Comparison of ENCODE assay signal across 16 cellular contexts in the genomic region with DNA sequence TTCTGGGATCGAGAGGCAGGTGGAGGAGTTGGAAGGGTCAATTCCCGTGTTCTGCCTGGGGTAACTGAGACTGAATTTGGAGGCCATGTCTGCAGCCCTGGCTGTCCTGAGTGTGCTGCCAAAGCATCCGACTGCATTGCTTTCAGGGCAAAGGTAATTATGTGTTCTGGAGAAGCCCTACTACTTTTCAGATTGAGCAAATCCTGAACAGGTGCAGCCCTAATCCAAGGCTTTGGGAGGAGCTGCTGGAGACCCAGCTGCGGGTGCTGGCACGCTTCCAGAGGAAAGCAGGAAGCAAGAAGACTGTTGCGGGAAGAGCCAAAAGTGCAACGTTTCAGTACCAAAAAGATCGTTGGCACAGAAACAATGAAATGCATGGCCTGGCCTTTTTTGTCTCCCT.
A peak's percentile ranks its signal among the peaks of the same experiment; 100 is the strongest.
DNase-seq lines count a peak whose midpoint lies in the region; ATAC-seq, FAIRE-seq and TF ChIP-seq lines count a peak whose summit lies in the region.
"Had no signal": no experiment of that assay in that cellular context is flagged by ENCODE, and none has a peak within 500 bp of the region (broad histone marks: within the 10 kb centered on the region; RNA-seq: fewer than 3 reads in every experiment).

No MANE protein-coding gene starts in this region.

- no peaks in the 10 kb centered on the region for H3K9me3 ChIP-seq in body of pancreas
- no peaks in the 10 kb centered on the region for H3K9me3 ChIP-seq in small intestine (ENCODE audit: control insufficient read depth, low read depth)
- H3K9me3 ChIP-seq in left lung: no peaks in the 10 kb centered on the region
- H3K9me3 ChIP-seq in prostate gland: no peaks in the 10 kb centered on the region

- intact Hi-C loops in Right ventricle myocardium superior (cut with DNase I) (no loop called here), Right ventricle myocardium inferior (cut with DNase I) (no loop called here), body of pancreas (cut with DNase I) (no loop called here), left lung (cut with DNase I) (no loop called here), prostate gland (cut with DNase I) (no loop called here)

- ATAC-seq in Right ventricle myocardium superior (ENCODE audit: poor library complexity) (peak; percentile 15), Right ventricle myocardium inferior (no peak), body of pancreas (no peak), left lung (no peak)
- ATAC-seq: foreskin keratinocyte had no signal

- no peaks in the 10 kb centered on the region for H3K27me3 ChIP-seq in body of pancreas
- no peaks in the 10 kb centered on the region for H3K27me3 ChIP-seq in small intestine (ENCODE audit: control insufficient read depth in 2 of 2, insufficient read depth in 2 of 2, low read length in 2 of 2)
- H3K27me3 ChIP-seq in left lung: no peaks in the 10 kb centered on the region
- no peaks in the 10 kb centered on the region for H3K27me3 ChIP-seq in prostate gland (replicated peaks; ENCODE audit: insufficient read depth)
- H3K27me3 ChIP-seq: brain microvascular endothelial cell, foreskin keratinocyte had no signal

- H3K27ac ChIP-seq in body of pancreas (peak overlapping the region; percentile 46 to 86 (median 83)), small intestine (ENCODE audit: low read depth in 1 of 2, low read length in 1 of 2) (peak overlapping the region; percentile 34 to 56), left lung (no peak overlapping the region), prostate gland (no peak overlapping the region)
- H3K27ac ChIP-seq: brain microvascular endothelial cell, foreskin keratinocyte, parathyroid adenoma, SK-N-MC had no signal

- H3K4me3 ChIP-seq in body of pancreas: no peak overlapping the region
- no peak overlapping the region for H3K4me3 ChIP-seq in small intestine (ENCODE audit: low read depth in 1 of 2, low read length in 2 of 2)
- H3K4me3 ChIP-seq in left lung: no peak overlapping the region
- H3K4me3 ChIP-seq in prostate gland: no peak overlapping the region
- H3K4me3 ChIP-seq: SK-N-MC had no signal

- TF ChIP-seq CTCF in body of pancreas (IDR thresholded peaks at IDR 0.05) (no peak), left lung (IDR thresholded peaks at IDR 0.05) (no peak), prostate gland (IDR thresholded peaks at IDR 0.05) (no peak)

- no peak for FAIRE-seq in small intestine (lab: Jason Lieb, UNC)
- FAIRE-seq: G401.6 had no signal

- TF ChIP-seq POLR2A in body of pancreas (IDR thresholded peaks at IDR 0.05) (no peak), prostate gland (IDR thresholded peaks at IDR 0.05) (no peak)

- DNase-seq in Right ventricle myocardium superior (peak; percentile 50), Right ventricle myocardium inferior (ENCODE audit: missing footprints) (no peak), NCI-H1105 treated with DMSO at 0.1 percent for 48 hours (lab: John Stamatoyannopoulos, UW) (peak; percentile 73), body of pancreas (peak; percentile 67 to 83 (median 70)), small intestine (peak; percentile 69), left lung (no peak), AG08395 (ENCODE audit: low spot score) (no peak), prostate gland (ENCODE audit: low spot score) (no peak)
- DNase-seq: activated naive CD4-positive, alpha-beta T cell treated with anti-CD3 and anti-CD28 coated beads for 36 hours; brain microvascular endothelial cell; endodermal cell; foreskin keratinocyte; NCI-H1048 had no signal

- WGBS in body of pancreas, 2 donors: 8 to 10% methylated on average over 8 of the region's 8 CpGs
- WGBS in small intestine, 3 donors: 4 to 24% (median 8%) methylated on average over 8 of the region's 8 CpGs
- WGBS in prostate gland: 33% methylated on average over 8 of the region's 8 CpGs

- H3K4me1 ChIP-seq in body of pancreas (peaks cover 69% of the 10 kb centered on the region), small intestine (ENCODE audit: control insufficient read depth in 2 of 2, insufficient read depth in 1 of 2, low read depth in 1 of 2, low read length in 1 of 2) (peaks cover 14 to 18% of the 10 kb centered on the region in 2 donors), left lung (peaks cover 0 to 27% of the 10 kb centered on the region in 2 donors), prostate gland (replicated peaks) (no peaks in the 10 kb centered on the region)
- H3K4me1 ChIP-seq: parathyroid adenoma had no signal

- H3K36me3 ChIP-seq in body of pancreas (replicated peaks in 1 of 2; ENCODE audit: insufficient read depth in 1 of 2, low read depth in 2 of 2): no peaks in the 10 kb centered on the region
- no peaks in the 10 kb centered on the region for H3K36me3 ChIP-seq in small intestine (ENCODE audit: control insufficient read depth in 2 of 2, insufficient read depth in 2 of 2, low read length in 2 of 2)
- no peaks in the 10 kb centered on the region for H3K36me3 ChIP-seq in left lung
- H3K36me3 ChIP-seq in prostate gland: no peaks in the 10 kb centered on the region
- H3K36me3 ChIP-seq: brain microvascular endothelial cell had no signal

Comparison
In these comparisons a context has a peak if more than half of its experiments do, and no peak if none do; other contexts are left out.
1. DNase-seq: peak in Right ventricle myocardium superior (single experiment), NCI-H1105 treated with DMSO at 0.1 percent for 48 hours (single experiment), body of pancreas (4 of 4) and small intestine (single experiment); none in Right ventricle myocardium inferior (single experiment), left lung (0 of 2), AG08395 (single experiment) and prostate gland (single experiment).
2. H3K27ac ChIP-seq: peak in body of pancreas (4 of 4) and small intestine (2 of 2); none in left lung (0 of 2) and prostate gland (0 of 2).